ENCODE assay signal across 30 cellular contexts in the genomic region with DNA sequence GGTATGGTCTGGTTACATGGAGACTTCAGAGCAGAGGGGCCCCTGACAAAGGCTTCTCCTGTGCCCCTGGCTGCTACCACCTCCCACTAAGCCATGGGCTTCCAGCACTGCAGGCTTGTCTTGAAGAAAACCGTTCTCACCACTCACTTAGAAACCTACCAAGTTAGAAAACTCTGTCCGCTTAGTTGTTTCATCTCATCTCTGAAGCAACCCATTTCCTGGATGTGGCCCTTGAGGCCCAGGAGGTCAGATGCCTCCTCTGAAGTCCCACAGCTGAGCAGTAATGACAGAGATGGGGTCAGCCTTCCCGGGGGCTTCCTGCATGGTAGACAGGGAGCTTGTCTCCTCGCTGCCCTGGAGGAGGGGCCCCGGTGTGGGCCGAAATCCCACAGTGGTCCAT. TPM values are rescaled to one million over a fixed set of nuclear protein-coding genes. Genes with fewer than 3 reads are reported as not detected.
"Had no signal": no experiment of that assay in that cellular context is flagged by ENCODE, and none has a peak within 500 bp of the region (broad histone marks: within the 10 kb centered on the region; RNA-seq: fewer than 3 reads in every experiment).

No MANE protein-coding gene starts in this region.

- H3K27ac ChIP-seq: breast epithelium, epithelial cell of prostate, esophagus squamous epithelium, left ventricle myocardium inferior, parathyroid adenoma, psoas muscle, tibial nerve, uterus, WERI-Rb-1 had no signal

- H3K4me1 Mint-ChIP-seq: central memory CD8-positive, alpha-beta T cell had no signal

- H3K4me3 Mint-ChIP-seq: activated CD4-positive, alpha-beta memory T cell treated with anti-CD3 and anti-CD28 coated beads for 36 hours; activated T-cell treated with anti-CD3 and anti-CD28 coated beads, Interleukin-2, amount 50 U/mL, for 4 hours; central memory CD8-positive, alpha-beta T cell; nephron progenitor cell had no signal

- H3K4me3 ChIP-seq: breast epithelium, esophagus squamous epithelium, left ventricle myocardium inferior, lung, mucosa of descending colon, psoas muscle, tibial nerve, uterus had no signal

- H3K27ac Mint-ChIP-seq: activated CD4-positive, alpha-beta memory T cell treated with anti-CD3 and anti-CD28 coated beads for 36 hours; nephron progenitor cell had no signal

- H3K27me3 ChIP-seq: uterus had no signal

- FAIRE-seq: colon, endometrium, TTC549 had no signal

- H3K9ac ChIP-seq: parathyroid adenoma had no signal

- H3K4me1 ChIP-seq: breast epithelium, parathyroid adenoma, psoas muscle, uterus had no signal

- H3K36me3 Mint-ChIP-seq: activated CD4-positive, alpha-beta memory T cell treated with anti-CD3 and anti-CD28 coated beads for 36 hours; activated naive CD4-positive, alpha-beta T cell treated with anti-CD3 and anti-CD28 coated beads, Interleukin-2, amount 50 U/mL, for 72 hours had no signal

- H3K9me3 ChIP-seq: breast epithelium, esophagus squamous epithelium, left ventricle myocardium inferior, mucosa of descending colon, psoas muscle, tibial nerve, uterus had no signal

- H3K36me3 ChIP-seq: breast epithelium, esophagus squamous epithelium, left ventricle myocardium inferior, tibial nerve, uterus, WERI-Rb-1 had no signal

- H3K9me3 Mint-ChIP-seq: activated CD4-positive, alpha-beta memory T cell treated with anti-CD3 and anti-CD28 coated beads for 36 hours; activated naive CD4-positive, alpha-beta T cell treated with anti-CD3 and anti-CD28 coated beads, Interleukin-2, amount 50 U/mL, for 72 hours; activated T-cell treated with anti-CD3 and anti-CD28 coated beads, Interleukin-2, amount 50 U/mL, for 4 hours; central memory CD8-positive, alpha-beta T cell; nephron progenitor cell had no signal

- H3K79me2 ChIP-seq: parathyroid adenoma had no signal

- ATAC-seq: activated CD4-positive, CD25-positive, alpha-beta regulatory T cell treated with anti-CD3 and anti-CD28 coated beads, Interleukin-2, amount 50 U/mL, for 24 hours; activated naive CD4-positive, alpha-beta T cell treated with anti-CD3 and anti-CD28 coated beads, Interleukin-2, amount 50 U/mL, for 72 hours; activated T-cell treated with anti-CD3 and anti-CD28 coated beads, Interleukin-2, amount 50 U/mL, for 4 hours; mucosa of descending colon; psoas muscle had no signal

- DNase-seq: activated CD4-positive, alpha-beta memory T cell treated with anti-CD3 and anti-CD28 coated beads for 36 hours; activated CD4-positive, alpha-beta T cell treated with anti-CD3 and anti-CD28 coated beads for 48 hours; activated naive CD4-positive, alpha-beta T cell; activated T-cell treated with anti-CD3 and anti-CD28 coated beads, Interleukin-2, amount 50 U/mL, for 4 hours; effector CD8-positive, alpha-beta T cell; esophagus squamous epithelium; foreskin melanocyte; left ventricle myocardium inferior; nephron progenitor cell; occipital lobe; psoas muscle; stimulated activated CD4-positive, alpha-beta T cell treated with anti-CD3 and anti-CD28 coated beads, Interleukin-15, amount 100 ng/mL, for 24 hours; stimulated activated CD4-positive, alpha-beta T cell treated with anti-CD3 and anti-CD28 coated beads, Interleukin-2, amount 100 ng/mL, for 24 hours; stimulated activated naive CD4-positive, alpha-beta T cell treated with Interleukin-2 at 50 U/mL for 16 hours; T-helper 9 cell; uterus; WERI-Rb-1 had no signal

- H2AFZ ChIP-seq: parathyroid adenoma had no signal

RNA-seq across cellular contexts. Expression of a gene that starts 12.9 kb away (rescaled TPM):
- total RNA-seq: myocyte had no signal
